20 cellular contexts compared by ENCODE assay signal in genomic region chr2:169160926-169161481, GRCh38.
"Had no signal": no experiment of that assay in that cellular context is flagged by ENCODE, and none has a peak within 500 bp of the region (broad histone marks: within the 10 kb centered on the region; RNA-seq: fewer than 3 reads in every experiment).

No MANE protein-coding gene starts in this region.

- H3K27ac Mint-ChIP-seq: nephron; stimulated activated memory B cell treated with anti-CD40 and anti-IgM and Interleukin-4, amounts not matched to agents 10 μg/mL and 1 μg/mL and 100 μg/mL, for 72 hours had no signal

- H3K27me3 Mint-ChIP-seq: stimulated activated memory B cell treated with anti-CD40 and anti-IgM and Interleukin-4, amounts not matched to agents 10 μg/mL and 1 μg/mL and 100 μg/mL, for 72 hours had no signal

- H3K4me1 ChIP-seq: colonic mucosa, gastrocnemius medialis, lower lobe of right lung, psoas muscle, spleen had no signal

- DNase-seq: colonic mucosa; dermis blood vessel endothelial cell; erythroblast; gastrocnemius medialis; heart right ventricle; islet precursor cell; left ventricle myocardium inferior; lower lobe of right lung; mesenchymal stem cell; midbrain; psoas muscle; spleen; stimulated activated CD4-positive, alpha-beta T cell treated with anti-CD3 and anti-CD28 coated beads, Interleukin-15, amount 100 ng/mL, for 24 hours; stimulated activated CD4-positive, alpha-beta T cell treated with anti-CD3 and anti-CD28 coated beads, Interleukin-1b, Interleukin-23, amount 100 ng/mL, for 48 hours; stimulated activated CD4-positive, alpha-beta T cell treated with anti-CD3 and anti-CD28 coated beads, Interleukin-4, amount 100 ng/mL, for 24 hours; trophoblast cell had no signal

- H3K9me3 Mint-ChIP-seq: nephron; stimulated activated memory B cell treated with anti-CD40 and anti-IgM and Interleukin-4, amounts not matched to agents 10 μg/mL and 1 μg/mL and 100 μg/mL, for 72 hours had no signal

- H3K27ac ChIP-seq: colonic mucosa, gastrocnemius medialis, heart right ventricle, left ventricle myocardium inferior, lower lobe of right lung, psoas muscle, spleen had no signal

- FAIRE-seq: urothelium cell line had no signal

- H3K36me3 Mint-ChIP-seq: stimulated activated memory B cell treated with anti-CD40 and anti-IgM and Interleukin-4, amounts not matched to agents 10 μg/mL and 1 μg/mL and 100 μg/mL, for 72 hours had no signal

- H3K4me3 Mint-ChIP-seq: nephron; stimulated activated memory B cell treated with anti-CD40 and anti-IgM and Interleukin-4, amounts not matched to agents 10 μg/mL and 1 μg/mL and 100 μg/mL, for 72 hours had no signal

- H3K27me3 ChIP-seq: colonic mucosa, gastrocnemius medialis, spleen had no signal

- H3K9me3 ChIP-seq: colonic mucosa, gastrocnemius medialis, heart right ventricle, left ventricle myocardium inferior, lower lobe of right lung, psoas muscle, spleen had no signal

- ATAC-seq: gastrocnemius medialis; heart right ventricle; lower lobe of right lung; psoas muscle; sciatic nerve; stimulated activated memory B cell treated with anti-CD40 and anti-IgM and Interleukin-4, amounts not matched to agents 10 μg/mL and 1 μg/mL and 100 μg/mL, for 72 hours had no signal

- H3K4me3 ChIP-seq: colonic mucosa, gastrocnemius medialis, heart right ventricle, left ventricle myocardium inferior, lower lobe of right lung, psoas muscle, spleen had no signal

- H3K4me1 Mint-ChIP-seq: nephron; stimulated activated memory B cell treated with anti-CD40 and anti-IgM and Interleukin-4, amounts not matched to agents 10 μg/mL and 1 μg/mL and 100 μg/mL, for 72 hours had no signal

- H3K36me3 ChIP-seq: colonic mucosa, gastrocnemius medialis, heart right ventricle, left ventricle myocardium inferior, lower lobe of right lung, spleen had no signal
